25 cellular contexts compared by ENCODE assay signal in the genomic region with DNA sequence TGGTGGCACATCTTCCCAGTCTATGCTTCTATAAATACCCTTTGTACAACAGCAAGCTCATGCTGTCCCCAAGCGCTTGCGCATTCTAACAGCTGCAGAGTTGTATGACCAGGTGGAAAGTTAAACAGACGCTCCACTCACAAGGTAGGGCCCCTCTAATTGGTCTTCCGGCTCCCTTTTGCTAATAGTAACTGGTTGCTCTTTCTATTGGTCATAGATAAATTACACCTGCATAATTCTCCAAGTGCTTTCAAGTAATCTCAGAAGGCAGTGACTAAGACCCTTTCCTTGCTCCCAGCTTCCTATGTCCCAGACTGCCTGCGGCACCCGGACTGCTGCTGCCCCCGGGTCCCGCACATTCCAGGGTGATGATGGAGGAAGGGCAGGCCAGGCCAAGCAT. TPM values are rescaled to one million over a fixed set of nuclear protein-coding genes. Genes with fewer than 3 reads are reported as not detected.
DNase-seq lines count a peak whose midpoint lies in the region; FAIRE-seq and TF ChIP-seq lines count a peak whose summit lies in the region.
"Had no signal": no experiment of that assay in that cellular context is flagged by ENCODE, and none has a peak within 500 bp of the region (broad histone marks: within the 10 kb centered on the region; RNA-seq: fewer than 3 reads in every experiment).

No MANE protein-coding gene starts in this region.

- no peak for FAIRE-seq in HTR-8/SVneo (lab: Jason Lieb, UNC)
- FAIRE-seq in astrocyte (lab: Jason Lieb, UNC), result no peak
- FAIRE-seq: GM18507, H1 had no signal

- TF ChIP-seq CTCF in astrocyte (IDR thresholded peaks at IDR 0.05; ENCODE audit: insufficient read depth, low read depth, low read length) (no peak), mesothelial cell of epicardium (IDR thresholded peaks at IDR 0.05; ENCODE audit: unreplicated experiment) (no peak)

- no peaks in the 10 kb centered on the region for H3K36me3 Mint-ChIP-seq in astrocyte (ENCODE audit: low read depth, unreplicated experiment)
- no peaks in the 10 kb centered on the region for H3K36me3 Mint-ChIP-seq in mesothelial cell of epicardium
- H3K36me3 Mint-ChIP-seq: activated naive CD4-positive, alpha-beta T cell treated with anti-CD3 and anti-CD28 coated beads, Interleukin-2, amount 50 U/mL, for 72 hours; CD4-positive, CD25-positive, alpha-beta regulatory T cell; WTC11 had no signal

- H3K27me3 Mint-ChIP-seq in astrocyte (ENCODE audit: low read depth, unreplicated experiment) (peaks cover 16% of the 10 kb centered on the region), mesothelial cell of epicardium (ENCODE audit: low read depth) (no peaks in the 10 kb centered on the region)

- H3K79me2 ChIP-seq in astrocyte (ENCODE audit: insufficient read depth, low read length), result no peaks in the 10 kb centered on the region

- H3K9me3 Mint-ChIP-seq in astrocyte (ENCODE audit: unreplicated experiment), result no peaks in the 10 kb centered on the region
- no peaks in the 10 kb centered on the region for H3K9me3 Mint-ChIP-seq in mesothelial cell of epicardium
- H3K9me3 Mint-ChIP-seq: activated naive CD4-positive, alpha-beta T cell treated with anti-CD3 and anti-CD28 coated beads, Interleukin-2, amount 50 U/mL, for 72 hours; activated T-cell treated with anti-CD3 and anti-CD28 coated beads, Interleukin-2, amount 50 U/mL, for 4 hours; T-helper 1 cell treated with Interleukin-12 subunit alpha and Interleukin-12 subunit beta and Interleukin-4 antibody, amounts not matched to agents 30 μg/mL and 1 μg/mL, for 36 hours; WTC11 had no signal

- H3K4me2 ChIP-seq in BLaER1, result peak overlapping the region; percentile 19; the same call in 1 of the 2 replicates
- no peak overlapping the region for H3K4me2 ChIP-seq in astrocyte (ENCODE audit: low read length)

- H3K4me1 Mint-ChIP-seq in astrocyte (ENCODE audit: low read depth, unreplicated experiment) (peaks cover 7% of the 10 kb centered on the region), mesothelial cell of epicardium (peaks cover 19% of the 10 kb centered on the region)

- no peak overlapping the region for H3K27ac Mint-ChIP-seq in astrocyte (ENCODE audit: unreplicated experiment)
- peak overlapping the region; percentile 10 for H3K27ac Mint-ChIP-seq in mesothelial cell of epicardium
- H3K27ac Mint-ChIP-seq: activated CD8-positive, alpha-beta T cell treated with anti-CD3 and anti-CD28 coated beads, Interleukin-2, amount 10 ng/mL, durations not matched to agents 7 days and 5 days; activated naive CD4-positive, alpha-beta T cell treated with anti-CD3 and anti-CD28 coated beads, Interleukin-2, amount 50 U/mL, for 72 hours; CD4-positive, CD25-positive, alpha-beta regulatory T cell; T-helper 1 cell treated with Interleukin-12 subunit alpha and Interleukin-12 subunit beta and Interleukin-4 antibody, amounts not matched to agents 30 μg/mL and 1 μg/mL, for 36 hours; WTC11 had no signal

- peak; percentile 63 for DNase-seq in HTR-8/SVneo (ENCODE audit: insufficient read length, low spot score)
- DNase-seq in astrocyte (ENCODE audit: low read depth), result peak; percentile 20
- no peak for DNase-seq in mesothelial cell of epicardium (ENCODE audit: low spot score in 2 of 2, unreplicated experiment in 2 of 2)
- no peak for DNase-seq in COLO829 (ENCODE audit: low spot score)
- no peak for DNase-seq in stimulated activated CD4-positive, alpha-beta T cell treated with anti-CD3 and anti-CD28 coated beads, Interleukin-4, amount 100 ng/mL, for 24 hours
- DNase-seq in anterior cingulate cortex (lab: John Stamatoyannopoulos, UW), result no peak
- DNase-seq in retina, result no peak
- DNase-seq: activated CD8-positive, alpha-beta T cell treated with anti-CD3 and anti-CD28 coated beads, Interleukin-2, amount 10 ng/mL, durations not matched to agents 7 days and 5 days; activated T-cell treated with anti-CD3 and anti-CD28 coated beads, Interleukin-2, amount 50 U/mL, for 4 hours; brain microvascular endothelial cell; CD4-positive, CD25-positive, alpha-beta regulatory T cell; cortex of kidney; DMS79; hippocampal formation; KBM-7; MV-4-11; NCI-H446; stimulated activated naive CD4-positive, alpha-beta T cell treated with Interleukin-2 at 50 U/mL for 16 hours; transverse colon had no signal

- H3K4me1 ChIP-seq in BLaER1 (peaks cover 73% of the 10 kb centered on the region), astrocyte (ENCODE audit: insufficient read depth, low read length) (peaks cover 12% of the 10 kb centered on the region)

- no peaks in the 10 kb centered on the region for H4K20me1 ChIP-seq in BLaER1
- H4K20me1 ChIP-seq in astrocyte (ENCODE audit: insufficient read depth, low read length), result no peaks in the 10 kb centered on the region

- H3K27ac ChIP-seq in BLaER1 (no peak overlapping the region), astrocyte (ENCODE audit: low read depth, low read length) (no peak overlapping the region)
- H3K27ac ChIP-seq: brain microvascular endothelial cell, transverse colon had no signal

- 0 out of 2 replicates have a peak, but pooled peaks cover 4% of the 10 kb centered on the region for H3K27me3 ChIP-seq in BLaER1
- H3K27me3 ChIP-seq in astrocyte (ENCODE audit: insufficient read depth, low read length), result no peaks in the 10 kb centered on the region
- H3K27me3 ChIP-seq: brain microvascular endothelial cell, transverse colon had no signal

- H3K9me3 ChIP-seq in BLaER1, result no peaks in the 10 kb centered on the region
- no peaks in the 10 kb centered on the region for H3K9me3 ChIP-seq in astrocyte (ENCODE audit: insufficient read depth, low read depth, low read length)
- H3K9me3 ChIP-seq: transverse colon had no signal

- no peak overlapping the region for H2AFZ ChIP-seq in astrocyte (ENCODE audit: low read depth, low read length)

- H3K4me3 Mint-ChIP-seq in astrocyte (ENCODE audit: unreplicated experiment) (no peak overlapping the region), mesothelial cell of epicardium (no peak overlapping the region)
- H3K4me3 Mint-ChIP-seq: activated CD8-positive, alpha-beta T cell treated with anti-CD3 and anti-CD28 coated beads, Interleukin-2, amount 10 ng/mL, durations not matched to agents 7 days and 5 days; activated T-cell treated with anti-CD3 and anti-CD28 coated beads, Interleukin-2, amount 50 U/mL, for 4 hours; CD4-positive, CD25-positive, alpha-beta regulatory T cell; T-helper 1 cell treated with Interleukin-12 subunit alpha and Interleukin-12 subunit beta and Interleukin-4 antibody, amounts not matched to agents 30 μg/mL and 1 μg/mL, for 36 hours; WTC11 had no signal

- H3K36me3 ChIP-seq in BLaER1, result no peaks in the 10 kb centered on the region
- no peaks in the 10 kb centered on the region for H3K36me3 ChIP-seq in astrocyte (ENCODE audit: insufficient read depth, low read length)
- H3K36me3 ChIP-seq: brain microvascular endothelial cell, transverse colon had no signal

- H3K9ac ChIP-seq in BLaER1, result no peak overlapping the region
- H3K9ac ChIP-seq in astrocyte (ENCODE audit: low read length), result no peak overlapping the region

- no peak overlapping the region for H3K4me3 ChIP-seq in BLaER1
- H3K4me3 ChIP-seq in astrocyte (ENCODE audit: insufficient read depth, low read depth, low read length), result no peak overlapping the region
- H3K4me3 ChIP-seq: transverse colon had no signal

RNA-seq across cellular contexts. Expression of a gene that starts 6.1 kb away (rescaled TPM):
- 39.8 and 40.9 TPM in 2 replicates for total RNA-seq in astrocyte
- 46.7 to 49.4 TPM (median 48.8 TPM) in 3 replicates for total RNA-seq in mesothelial cell of epicardium
- total RNA-seq: activated CD8-positive, alpha-beta T cell treated with anti-CD3 and anti-CD28 coated beads, Interleukin-2, amount 10 ng/mL, durations not matched to agents 7 days and 5 days had no signal

Comparison
In these comparisons a context has a peak if more than half of its experiments do, and no peak if none do; other contexts are left out.
1. DNase-seq: peak in HTR-8/SVneo (single experiment) and astrocyte (single experiment); none in mesothelial cell of epicardium (0 of 2), COLO829 (single experiment), stimulated activated CD4-positive, alpha-beta T cell treated with anti-CD3 and anti-CD28 coated beads, Interleukin-4, amount 100 ng/mL, for 24 hours (single experiment), anterior cingulate cortex (0 of 58) and retina (single experiment).